ENCODE assay signal across 20 cellular contexts in the genomic region with DNA sequence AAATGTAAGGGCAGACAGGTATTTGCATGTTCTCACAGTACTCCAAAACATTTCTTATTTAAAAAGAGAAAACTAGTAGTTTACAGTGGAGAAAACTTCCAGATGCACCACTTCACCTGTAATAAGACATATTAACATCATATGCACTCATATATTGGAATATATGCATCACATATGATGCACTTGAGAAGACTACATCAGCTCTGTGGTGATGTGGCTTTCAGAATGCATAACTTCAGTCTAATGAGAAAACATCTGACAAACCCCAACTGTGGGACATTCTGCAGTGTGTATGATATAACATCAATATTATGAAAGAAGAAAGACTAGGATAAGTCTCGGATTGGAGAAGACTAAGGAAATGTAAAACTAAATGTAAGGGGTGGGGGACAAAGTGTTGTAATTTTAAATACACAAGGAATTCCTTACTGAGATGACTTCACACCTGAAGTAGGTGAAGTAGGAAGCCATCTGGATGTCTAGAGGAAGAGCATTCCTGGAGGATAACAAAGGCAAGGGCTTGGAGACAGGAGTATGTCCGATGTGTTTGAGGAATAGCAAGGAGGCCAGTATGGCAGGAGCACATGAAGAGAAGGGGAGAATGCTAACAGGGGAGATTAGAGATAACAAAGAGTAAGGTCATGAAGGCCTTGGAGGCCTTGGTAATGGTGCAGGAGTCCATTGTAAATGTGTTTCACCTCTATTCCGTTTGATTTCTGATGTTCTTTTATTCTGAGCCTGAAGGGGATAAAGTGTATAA.
"Had no signal": no experiment of that assay in that cellular context is flagged by ENCODE, and none has a peak within 500 bp of the region (broad histone marks: within the 10 kb centered on the region; RNA-seq: fewer than 3 reads in every experiment).

No MANE protein-coding gene starts in this region.

- DNase-seq: activated CD4-positive, alpha-beta memory T cell treated with anti-CD3 and anti-CD28 coated beads, Interleukin-2, amount 10 ng/mL, durations not matched to agents 7 days and 5 days; activated CD4-positive, alpha-beta T cell treated with anti-CD3 and anti-CD28 coated beads for 48 hours; activated CD4-positive, CD25-positive, alpha-beta regulatory T cell; activated effector memory CD4-positive, alpha-beta T cell treated with Interleukin-2 at 50 U/mL for 16 hours; activated naive CD4-positive, alpha-beta T cell treated with anti-CD3 and anti-CD28 coated beads, Interleukin-2, amount 10 ng/mL, durations not matched to agents 7 days and 5 days; activated T-cell treated with anti-CD3 and anti-CD28 coated beads, Interleukin-2, amount 50 U/mL, for 4 hours; aorta; brain microvascular endothelial cell; caudate nucleus; effector memory CD4-positive, alpha-beta T cell; hippocampal formation; occipital lobe; posterior cingulate gyrus; small intestine; stimulated activated naive B cell treated with anti-CD40 and anti-IgM and Interleukin-4, amounts not matched to agents 10 μg/mL and 1 μg/mL and 100 μg/mL, for 72 hours; T-helper 17 cell; upper lobe of right lung had no signal

- H3K27me3 ChIP-seq: brain microvascular endothelial cell, esophagus muscularis mucosa, upper lobe of right lung had no signal

- H3K4me3 ChIP-seq: esophagus muscularis mucosa, thoracic aorta, upper lobe of right lung had no signal

- H3K9me3 ChIP-seq: esophagus muscularis mucosa, thoracic aorta, upper lobe of right lung had no signal

- H3K4me3 Mint-ChIP-seq: activated CD4-positive, alpha-beta memory T cell treated with anti-CD3 and anti-CD28 coated beads, Interleukin-2, amount 10 ng/mL, durations not matched to agents 7 days and 5 days; activated naive CD4-positive, alpha-beta T cell treated with anti-CD3 and anti-CD28 coated beads, Interleukin-2, amount 10 ng/mL, durations not matched to agents 7 days and 5 days; activated T-cell treated with anti-CD3 and anti-CD28 coated beads, Interleukin-2, amount 50 U/mL, for 4 hours; stimulated activated naive B cell treated with anti-CD40 and anti-IgM and Interleukin-4, amounts not matched to agents 10 μg/mL and 1 μg/mL and 100 μg/mL, for 72 hours had no signal

- H3K27ac ChIP-seq: brain microvascular endothelial cell, esophagus muscularis mucosa, thoracic aorta, upper lobe of right lung had no signal

- H3K9me3 Mint-ChIP-seq: activated CD4-positive, alpha-beta memory T cell treated with anti-CD3 and anti-CD28 coated beads, Interleukin-2, amount 10 ng/mL, durations not matched to agents 7 days and 5 days; activated naive CD4-positive, alpha-beta T cell treated with anti-CD3 and anti-CD28 coated beads, Interleukin-2, amount 10 ng/mL, durations not matched to agents 7 days and 5 days; activated T-cell treated with anti-CD3 and anti-CD28 coated beads, Interleukin-2, amount 50 U/mL, for 4 hours; stimulated activated naive B cell treated with anti-CD40 and anti-IgM and Interleukin-4, amounts not matched to agents 10 μg/mL and 1 μg/mL and 100 μg/mL, for 72 hours had no signal

- H3K27ac Mint-ChIP-seq: activated CD4-positive, alpha-beta memory T cell treated with anti-CD3 and anti-CD28 coated beads, Interleukin-2, amount 10 ng/mL, durations not matched to agents 7 days and 5 days; activated naive CD4-positive, alpha-beta T cell treated with anti-CD3 and anti-CD28 coated beads, Interleukin-2, amount 10 ng/mL, durations not matched to agents 7 days and 5 days; stimulated activated naive B cell treated with anti-CD40 and anti-IgM and Interleukin-4, amounts not matched to agents 10 μg/mL and 1 μg/mL and 100 μg/mL, for 72 hours; T-helper 17 cell had no signal

- H3K36me3 ChIP-seq: brain microvascular endothelial cell, esophagus muscularis mucosa, thoracic aorta, upper lobe of right lung had no signal

- ATAC-seq: sciatic nerve; stimulated activated naive B cell treated with anti-CD40 and anti-IgM and Interleukin-4, amounts not matched to agents 10 μg/mL and 1 μg/mL and 100 μg/mL, for 72 hours; T-helper 17 cell; upper lobe of right lung had no signal

- H3K27me3 Mint-ChIP-seq: activated CD4-positive, alpha-beta memory T cell treated with anti-CD3 and anti-CD28 coated beads, Interleukin-2, amount 10 ng/mL, durations not matched to agents 7 days and 5 days; activated naive CD4-positive, alpha-beta T cell treated with anti-CD3 and anti-CD28 coated beads, Interleukin-2, amount 10 ng/mL, durations not matched to agents 7 days and 5 days; stimulated activated naive B cell treated with anti-CD40 and anti-IgM and Interleukin-4, amounts not matched to agents 10 μg/mL and 1 μg/mL and 100 μg/mL, for 72 hours; T-helper 17 cell had no signal
